1 cellular context compared by ENCODE assay signal in the genomic region with DNA sequence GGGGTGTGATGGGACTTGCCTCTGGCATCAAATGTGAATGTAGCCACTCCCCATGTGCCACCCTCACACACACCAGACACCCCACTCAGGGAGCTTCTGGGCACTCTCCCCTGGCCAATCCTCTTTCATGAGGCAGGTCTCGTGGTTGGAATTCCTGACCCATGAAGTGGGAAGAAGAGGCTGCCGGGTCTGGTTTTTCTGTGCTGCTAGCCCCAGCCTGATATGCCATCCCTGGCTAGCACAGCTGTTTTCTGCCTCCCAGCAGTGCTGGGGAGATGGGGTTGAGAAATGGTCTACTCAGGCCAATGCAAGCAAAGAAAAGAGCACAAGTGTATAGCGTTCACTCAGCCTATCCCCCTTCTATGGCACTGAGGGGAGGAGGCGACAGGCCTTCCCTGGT.
TF ChIP-seq lines count a peak whose summit lies in the region.

No MANE protein-coding gene starts in this region.

TF ChIP-seq in WTC11, 78 proteins besides CTCF, POLR2A, EP300 and RAD21 (continued from another document):
- TF ChIP-seq, protein P1, sequence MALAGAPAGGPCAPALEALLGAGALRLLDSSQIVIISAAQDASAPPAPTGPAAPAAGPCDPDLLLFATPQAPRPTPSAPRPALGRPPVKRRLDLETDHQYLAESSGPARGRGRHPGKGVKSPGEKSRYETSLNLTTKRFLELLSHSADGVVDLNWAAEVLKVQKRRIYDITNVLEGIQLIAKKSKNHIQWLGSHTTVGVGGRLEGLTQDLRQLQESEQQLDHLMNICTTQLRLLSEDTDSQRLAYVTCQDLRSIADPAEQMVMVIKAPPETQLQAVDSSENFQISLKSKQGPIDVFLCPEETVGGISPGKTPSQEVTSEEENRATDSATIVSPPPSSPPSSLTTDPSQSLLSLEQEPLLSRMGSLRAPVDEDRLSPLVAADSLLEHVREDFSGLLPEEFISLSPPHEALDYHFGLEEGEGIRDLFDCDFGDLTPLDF (CRISPR knock-in tag; IDR thresholded peaks at IDR 0.05): no peak
- no peak for TF ChIP-seq RORB (CRISPR knock-in tag; IDR thresholded peaks at IDR 0.05)
- no peak for TF ChIP-seq NFATC4 (CRISPR knock-in tag; IDR thresholded peaks at IDR 0.05)
- TF ChIP-seq, protein P2, sequence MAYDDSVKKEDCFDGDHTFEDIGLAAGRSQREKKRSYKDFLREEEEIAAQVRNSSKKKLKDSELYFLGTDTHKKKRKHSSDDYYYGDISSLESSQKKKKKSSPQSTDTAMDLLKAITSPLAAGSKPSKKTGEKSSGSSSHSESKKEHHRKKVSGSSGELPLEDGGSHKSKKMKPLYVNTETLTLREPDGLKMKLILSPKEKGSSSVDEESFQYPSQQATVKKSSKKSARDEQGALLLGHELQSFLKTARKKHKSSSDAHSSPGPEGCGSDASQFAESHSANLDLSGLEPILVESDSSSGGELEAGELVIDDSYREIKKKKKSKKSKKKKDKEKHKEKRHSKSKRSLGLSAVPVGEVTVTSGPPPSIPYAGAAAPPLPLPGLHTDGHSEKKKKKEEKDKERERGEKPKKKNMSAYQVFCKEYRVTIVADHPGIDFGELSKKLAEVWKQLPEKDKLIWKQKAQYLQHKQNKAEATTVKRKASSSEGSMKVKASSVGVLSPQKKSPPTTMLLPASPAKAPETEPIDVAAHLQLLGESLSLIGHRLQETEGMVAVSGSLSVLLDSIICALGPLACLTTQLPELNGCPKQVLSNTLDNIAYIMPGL (CRISPR knock-in tag; IDR thresholded peaks at IDR 0.05): no peak
- no peak for TF ChIP-seq ZNF416 (CRISPR knock-in tag; IDR thresholded peaks at IDR 0.05)
- TF ChIP-seq PRRX2 (CRISPR knock-in tag; IDR thresholded peaks at IDR 0.05): no peak
- TF ChIP-seq, protein P3, sequence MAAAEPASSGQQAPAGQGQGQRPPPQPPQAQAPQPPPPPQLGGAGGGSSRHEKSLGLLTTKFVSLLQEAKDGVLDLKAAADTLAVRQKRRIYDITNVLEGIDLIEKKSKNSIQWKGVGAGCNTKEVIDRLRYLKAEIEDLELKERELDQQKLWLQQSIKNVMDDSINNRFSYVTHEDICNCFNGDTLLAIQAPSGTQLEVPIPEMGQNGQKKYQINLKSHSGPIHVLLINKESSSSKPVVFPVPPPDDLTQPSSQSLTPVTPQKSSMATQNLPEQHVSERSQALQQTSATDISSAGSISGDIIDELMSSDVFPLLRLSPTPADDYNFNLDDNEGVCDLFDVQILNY (CRISPR knock-in tag; IDR thresholded peaks at IDR 0.05): no peak
- no peak for TF ChIP-seq FOXJ3 (CRISPR knock-in tag; IDR thresholded peaks at IDR 0.05; ENCODE audit: borderline replicate concordance)
- no peak for TF ChIP-seq ESRRA (CRISPR knock-in tag; IDR thresholded peaks at IDR 0.05; ENCODE audit: borderline replicate concordance)
- no peak for TF ChIP-seq NR1H2 (CRISPR knock-in tag; IDR thresholded peaks at IDR 0.05)
- no peak for TF ChIP-seq SP1 (CRISPR knock-in tag; conservative IDR thresholded peaks at IDR 0.05)
- TF ChIP-seq ZNF671 (CRISPR knock-in tag; IDR thresholded peaks at IDR 0.05): no peak
- no peak for TF ChIP-seq HMGA2 (CRISPR knock-in tag; IDR thresholded peaks at IDR 0.05)
